9 cellular contexts compared by ENCODE assay signal in the genomic region with DNA sequence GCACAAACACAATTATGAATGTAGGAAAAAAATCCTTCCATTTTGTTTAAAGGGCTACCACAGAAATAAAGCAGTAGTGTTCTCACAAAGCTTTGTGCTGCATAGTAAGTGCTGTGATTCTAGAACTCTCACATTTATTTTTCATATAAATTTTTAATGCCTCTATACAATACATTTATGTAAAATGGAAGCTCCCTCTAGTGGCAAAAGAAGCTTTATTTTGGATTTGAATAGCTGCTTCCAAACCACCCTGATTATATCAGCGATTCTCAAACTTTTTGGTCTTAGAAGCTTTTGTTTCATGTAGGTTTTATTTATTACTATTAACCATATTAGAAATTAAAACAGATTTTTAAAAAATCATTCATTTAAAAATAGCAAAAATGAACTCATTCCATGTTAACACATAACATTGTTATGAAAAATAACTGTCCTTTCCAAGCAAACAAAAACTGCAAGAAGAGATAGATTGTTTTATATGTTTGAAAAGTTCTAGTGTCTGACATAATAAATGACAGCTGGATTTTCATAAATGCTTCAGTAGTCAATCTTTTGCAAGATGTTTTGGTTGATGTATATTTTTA. TPM values are rescaled to one million over a fixed set of nuclear protein-coding genes. Genes with fewer than 3 reads are reported as not detected.
A peak's percentile ranks its signal among the peaks of the same experiment; 100 is the strongest.
DNase-seq lines count a peak whose midpoint lies in the region; ATAC-seq and TF ChIP-seq lines count a peak whose summit lies in the region.
"Had no signal": no experiment of that assay in that cellular context is flagged by ENCODE, and none has a peak within 500 bp of the region (broad histone marks: within the 10 kb centered on the region; RNA-seq: fewer than 3 reads in every experiment).

No MANE protein-coding gene starts in this region.

- intact Hi-C loops in left colon (cut with DNase I, micrococcal nuclease) = no loop called here

- H2AFZ ChIP-seq in neural cell (ENCODE audit: low read depth, low read length) = no peak overlapping the region

- in situ Hi-C loops in brain microvascular endothelial cell (cut with HindIII; ENCODE audit: low pct_ligation_motif_present, low sequenced_read_pairs) = no loop called here

- H3K79me2 ChIP-seq in neural cell (replicated peaks; ENCODE audit: insufficient read depth, low read length) = no peaks in the 10 kb centered on the region

- H3K36me3 ChIP-seq in brain microvascular endothelial cell (replicated peaks) = no peaks in the 10 kb centered on the region
- H3K36me3 ChIP-seq in neural cell (ENCODE audit: insufficient read depth, low read length) = no peaks in the 10 kb centered on the region

- peak; percentile 39 for TF ChIP-seq CTCF in GM10266 (IDR thresholded peaks at IDR 0.05; ENCODE audit: control insufficient read depth, insufficient read depth, low read depth, missing control alignments)
- peak; percentile 41 for TF ChIP-seq CTCF in brain microvascular endothelial cell (IDR thresholded peaks at IDR 0.05; ENCODE audit: low read depth, low read length, missing control alignments)
- peak; percentile 64 for TF ChIP-seq CTCF in neural cell (IDR thresholded peaks at IDR 0.05; ENCODE audit: poor library complexity, severe bottlenecking)

- peak; percentile 4 for DNase-seq in GM10266 (ENCODE audit: extremely low spot score)
- DNase-seq in NAMALWA (ENCODE audit: low spot score) = peak; percentile 40
- no peak for DNase-seq in brain microvascular endothelial cell
- DNase-seq in left colon = no peak
- DNase-seq in NCI-H1092 treated with DMSO at 0.1 percent for 48 hours (lab: John Stamatoyannopoulos, UW) = no peak
- DNase-seq: naive B cell had no signal

- H3F3A ChIP-seq in neural cell (ENCODE audit: insufficient read depth, low read length, poor library complexity, severe bottlenecking) = no peaks in the 10 kb centered on the region

- H3K27ac ChIP-seq in brain microvascular endothelial cell (no peak overlapping the region), neural cell (ENCODE audit: low read length) (no peak overlapping the region)

- H4K20me1 ChIP-seq in neural cell (ENCODE audit: insufficient read depth) = no peaks in the 10 kb centered on the region

- no peak overlapping the region for H3K4me2 ChIP-seq in neural cell (ENCODE audit: low read length)

- H3K27me3 ChIP-seq in brain microvascular endothelial cell (replicated peaks) = no peaks in the 10 kb centered on the region
- no peaks in the 10 kb centered on the region for H3K27me3 ChIP-seq in neural cell (ENCODE audit: insufficient read depth, low read depth, low read length)

- H3K9me3 ChIP-seq in neural cell (ENCODE audit: low read length) = no peaks in the 10 kb centered on the region

- peak; percentile 65 for TF ChIP-seq RAD21 in neural cell (conservative IDR thresholded peaks at IDR 0.05)

- ATAC-seq in HG02623 (IDR thresholded peaks at IDR 0.05; ENCODE audit: unreplicated experiment) (no peak), HG03457 (IDR thresholded peaks at IDR 0.05; ENCODE audit: unreplicated experiment) (no peak), left colon (no peak)

- H3K4me3 ChIP-seq in brain microvascular endothelial cell (ENCODE audit: low read depth, low read length) (no peak overlapping the region), neural cell (ENCODE audit: low read length) (no peak overlapping the region)

- no peaks in the 10 kb centered on the region for H3K9me2 ChIP-seq in neural cell (ENCODE audit: insufficient read depth, low read length)

- no peak for TF ChIP-seq EP300 in neural cell (conservative IDR thresholded peaks at IDR 0.05; ENCODE audit: poor library complexity, severe bottlenecking)

- no peak overlapping the region for H3K9ac ChIP-seq in neural cell (ENCODE audit: low read length)

TF ChIP-seq in neural cell, 6 proteins besides CTCF, POLR2A, EP300 and RAD21:
- TF ChIP-seq SMC3 (conservative IDR thresholded peaks at IDR 0.05; ENCODE audit: poor library complexity) = peak; percentile 69
- no peak for TF ChIP-seq MXI1 (conservative IDR thresholded peaks at IDR 0.05; ENCODE audit: poor library complexity, severe bottlenecking)
TF ChIP-seq in neural cell: peak in this region for 1.

RNA-seq across cellular contexts. Expression of a gene that starts 38.4 kb away (rescaled TPM):
- not detected in 2 replicates for polyA plus RNA-seq in neural cell
- 0.24 and 0.35 TPM in 2 replicates for polyA minus RNA-seq in neural cell
- under 1 TPM in 1 of 2 donors, not detected in 1; 0.20 TPM for total RNA-seq in left colon

Comparison
In these comparisons a context has a peak if more than half of its experiments do, and no peak if none do; other contexts are left out.
1. DNase-seq: peak in GM10266 (single experiment) and NAMALWA (single experiment); none in brain microvascular endothelial cell (single experiment), left colon (0 of 2) and NCI-H1092 treated with DMSO at 0.1 percent for 48 hours (single experiment).
2. Peak in every context shown above with its lines, with median percentiles within 50 percentile points of each other: CTCF ChIP-seq.